In the genomic region with DNA sequence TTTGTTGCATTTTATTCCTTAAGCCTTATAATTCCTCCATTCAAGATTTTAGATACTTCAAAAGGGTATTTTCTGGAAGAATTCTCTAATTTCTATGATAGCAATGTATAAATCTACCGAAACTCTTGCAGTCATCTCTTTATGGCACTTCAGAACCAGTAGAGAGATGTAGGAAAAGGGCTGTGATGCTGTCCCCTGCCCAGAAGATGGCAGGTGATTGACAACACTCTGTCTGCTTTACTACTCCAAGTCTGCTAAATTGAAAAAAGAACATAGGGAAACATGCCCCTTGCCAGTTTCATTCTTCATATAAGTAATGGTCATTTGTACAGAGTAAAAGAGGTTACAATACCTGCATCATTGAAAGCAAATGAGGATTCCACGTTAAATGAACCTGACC, we compare ENCODE assay signal across 12 cellular contexts.
"Had no signal": no experiment of that assay in that cellular context is flagged by ENCODE, and none has a peak within 500 bp of the region (broad histone marks: within the 10 kb centered on the region; RNA-seq: fewer than 3 reads in every experiment).

No MANE protein-coding gene starts in this region.

- H3K27me3 Mint-ChIP-seq: stimulated activated naive CD8-positive, alpha-beta T cell treated with anti-CD3 and anti-CD28 coated beads, Interleukin-15, Interleukin-2, amounts not matched to agents 100 ng/mL and 50 ng/mL, for 24 hours had no signal

- H3K27ac Mint-ChIP-seq: stimulated activated naive CD8-positive, alpha-beta T cell treated with anti-CD3 and anti-CD28 coated beads, Interleukin-15, Interleukin-2, amounts not matched to agents 100 ng/mL and 50 ng/mL, for 24 hours had no signal

- H3K27ac ChIP-seq: heart left ventricle, left lung, upper lobe of right lung had no signal

- H3K4me3 Mint-ChIP-seq: stimulated activated naive CD8-positive, alpha-beta T cell treated with anti-CD3 and anti-CD28 coated beads, Interleukin-15, Interleukin-2, amounts not matched to agents 100 ng/mL and 50 ng/mL, for 24 hours had no signal

- DNase-seq: activated CD4-positive, alpha-beta T cell treated with anti-CD3 and anti-CD28 coated beads, Interleukin-2, amount 50 U/mL, for 48 hours; activated T-cell treated with anti-CD3 and anti-CD28 coated beads, Interleukin-2, amount 50 U/mL, for 48 hours; aorta; foreskin melanocyte; heart left ventricle; islet precursor cell; left lung; stimulated activated CD4-positive, alpha-beta T cell treated with anti-CD3 and anti-CD28 coated beads, Interleukin-4, amount 100 ng/mL, for 1 hour; stimulated activated CD8-positive, alpha-beta memory T cell treated with anti-CD3 and anti-CD28 coated beads, Interleukin-4, amount 100 ng/mL, for 48 hours; upper lobe of right lung had no signal

- H3K4me3 ChIP-seq: heart left ventricle, left lung, upper lobe of right lung had no signal

- H3K27me3 ChIP-seq: heart left ventricle, left lung, upper lobe of right lung had no signal

- ATAC-seq: heart left ventricle, left lung, upper lobe of right lung had no signal

- FAIRE-seq: TTC549 had no signal

- H3K9me3 ChIP-seq: heart left ventricle, left lung, upper lobe of right lung had no signal

- H3K9me3 Mint-ChIP-seq: stimulated activated naive CD8-positive, alpha-beta T cell treated with anti-CD3 and anti-CD28 coated beads, Interleukin-15, Interleukin-2, amounts not matched to agents 100 ng/mL and 50 ng/mL, for 24 hours had no signal
